17 cellular contexts compared by ENCODE assay signal in the genomic region with DNA sequence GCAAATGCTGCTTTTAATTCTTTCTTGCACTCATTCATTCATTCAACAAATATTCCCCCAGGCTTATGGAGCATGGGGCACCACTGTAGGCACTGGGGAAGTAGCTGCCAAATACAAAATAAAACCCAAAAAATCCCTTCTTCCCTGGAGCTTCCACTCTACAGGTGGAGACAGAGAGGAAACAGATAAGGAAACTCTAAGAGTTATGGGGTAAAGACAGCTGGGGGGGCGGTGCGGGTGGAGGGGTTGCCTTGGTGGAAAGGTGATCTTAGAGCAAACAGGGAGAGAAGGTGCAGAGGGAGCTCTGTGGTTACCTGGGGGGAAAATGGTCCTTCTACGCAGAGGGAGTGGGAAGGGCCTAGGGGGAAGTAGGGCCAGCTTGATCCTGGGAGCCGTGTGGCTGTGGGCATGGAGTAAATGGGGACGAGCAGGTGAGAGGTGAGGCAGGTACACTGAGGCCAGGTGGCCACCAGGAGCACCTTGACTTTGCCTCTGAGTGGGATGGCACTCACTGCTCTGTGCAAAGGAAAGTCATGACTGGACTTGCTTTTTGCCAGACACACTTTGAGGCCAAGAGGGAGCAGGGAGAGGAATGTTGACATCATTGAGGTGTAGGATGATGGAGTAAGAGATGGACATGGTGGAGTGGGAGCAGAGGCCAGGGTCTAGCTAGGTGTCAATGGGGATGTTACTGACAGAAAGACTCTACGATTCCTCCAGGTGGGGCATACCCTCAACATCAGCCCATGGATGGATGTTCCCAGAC.
A peak's percentile ranks its signal among the peaks of the same experiment; 100 is the strongest.
DNase-seq lines count a peak whose midpoint lies in the region; ATAC-seq and TF ChIP-seq lines count a peak whose summit lies in the region.
"Had no signal": no experiment of that assay in that cellular context is flagged by ENCODE, and none has a peak within 500 bp of the region (broad histone marks: within the 10 kb centered on the region; RNA-seq: fewer than 3 reads in every experiment).

No MANE protein-coding gene starts in this region.

- H3K9me3 Mint-ChIP-seq in mesothelial cell of epicardium: peaks cover 15% of the 10 kb centered on the region
- H3K9me3 Mint-ChIP-seq: activated T-helper 17 cell treated with anti-CD3 and anti-CD28 coated beads, Interleukin-2, amount 50 U/mL, for 72 hours had no signal

- peak overlapping the region; percentile 36 for H3K27ac Mint-ChIP-seq in mesothelial cell of epicardium
- H3K27ac Mint-ChIP-seq: activated T-helper 17 cell treated with anti-CD3 and anti-CD28 coated beads, Interleukin-2, amount 50 U/mL, for 72 hours had no signal

- DNase-seq in COLO668 (lab: John Stamatoyannopoulos, UW; ENCODE audit: unreplicated experiment) (peak; percentile 76), NCI-H146 treated with DMSO at 0.1 percent for 48 hours (lab: John Stamatoyannopoulos, UW; ENCODE audit: unreplicated experiment) (peak; percentile 39), mesothelial cell of epicardium (ENCODE audit: low spot score in 2 of 2, unreplicated experiment in 2 of 2) (no peak), islet precursor cell (no peak), pons (ENCODE audit: low spot score) (no peak), cerebellum (ENCODE audit: low spot score) (no peak)
- DNase-seq: activated CD4-positive, alpha-beta T cell treated with anti-CD3 and anti-CD28 coated beads, Interleukin-2, amount 50 U/mL, for 48 hours; BE2C; effector CD4-positive, alpha-beta T cell; EL; NCI-H82; stimulated activated CD4-positive, alpha-beta T cell treated with anti-CD3 and anti-CD28 coated beads, Interleukin-12 subunit alpha, Interleukin-12 subunit beta, amount 100 ng/mL, for 4 hours; tibial artery had no signal

- H3K4me3 Mint-ChIP-seq in mesothelial cell of epicardium: no peak overlapping the region
- H3K4me3 Mint-ChIP-seq: activated T-helper 17 cell treated with anti-CD3 and anti-CD28 coated beads, Interleukin-2, amount 50 U/mL, for 72 hours had no signal

- no peaks in the 10 kb centered on the region for H3K27me3 Mint-ChIP-seq in mesothelial cell of epicardium (ENCODE audit: low read depth)

- TF ChIP-seq CTCF in mesothelial cell of epicardium (IDR thresholded peaks at IDR 0.05; ENCODE audit: unreplicated experiment): no peak

- peaks cover 2% of the 10 kb centered on the region for H3K36me3 Mint-ChIP-seq in mesothelial cell of epicardium

- H3K4me1 Mint-ChIP-seq in mesothelial cell of epicardium: peaks cover 33% of the 10 kb centered on the region
- H3K4me1 Mint-ChIP-seq: activated T-helper 17 cell treated with anti-CD3 and anti-CD28 coated beads, Interleukin-2, amount 50 U/mL, for 72 hours had no signal

- ATAC-seq in GM19467 (IDR thresholded peaks at IDR 0.05; ENCODE audit: unreplicated experiment): no peak
- ATAC-seq: activated T-helper 17 cell treated with anti-CD3 and anti-CD28 coated beads, Interleukin-2, amount 50 U/mL, for 72 hours; Right ventricle myocardium inferior had no signal

- H3K27ac ChIP-seq in angular gyrus (ENCODE audit: low read depth, low read length): peak overlapping the region; percentile 49

Comparison
In these comparisons a context has a peak if more than half of its experiments do, and no peak if none do; other contexts are left out.
1. DNase-seq: peak in COLO668 (single experiment) and NCI-H146 treated with DMSO at 0.1 percent for 48 hours (single experiment); none in mesothelial cell of epicardium (0 of 2), islet precursor cell (single experiment), pons (single experiment) and cerebellum (single experiment).